ENCODE assay signal across 8 cellular contexts in the genomic region with DNA sequence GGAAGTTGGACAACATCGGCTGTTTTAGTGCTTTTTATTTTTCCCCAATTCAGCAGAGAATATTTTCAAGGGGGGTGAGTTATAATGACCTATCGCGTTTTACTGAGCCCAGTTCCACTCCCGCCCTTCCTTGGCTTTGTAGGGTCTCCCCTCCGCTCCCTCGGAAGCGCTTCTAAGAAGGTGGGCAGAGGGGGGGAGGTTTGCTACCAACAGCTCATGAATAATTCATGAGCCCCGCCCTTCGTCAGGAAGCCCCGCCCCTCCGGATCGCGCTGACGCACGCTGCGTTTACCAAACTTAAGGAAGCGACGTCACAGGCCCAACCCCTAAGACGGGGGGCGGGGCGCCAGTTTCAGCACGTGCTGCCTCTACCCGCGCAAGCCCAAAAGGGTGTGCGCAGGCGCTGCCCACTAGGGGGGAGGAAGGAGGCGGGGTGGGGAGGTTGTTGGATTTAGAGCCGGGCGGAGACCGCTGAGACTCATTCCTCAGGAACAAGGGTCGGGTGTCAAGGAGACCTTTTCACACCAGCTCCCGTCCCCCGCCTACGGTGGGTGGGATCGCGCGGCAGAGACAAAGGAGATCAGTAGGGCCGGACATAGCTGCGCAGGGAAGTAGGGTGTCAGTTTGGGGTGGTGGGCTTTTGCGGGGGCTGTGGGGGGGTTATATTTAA. TPM values are rescaled to one million over a fixed set of nuclear protein-coding genes. Genes with fewer than 3 reads are reported as not detected.
DNase-seq lines count a peak whose midpoint lies in the region; ATAC-seq and TF ChIP-seq lines count a peak whose summit lies in the region.

No MANE protein-coding gene starts in this region.

- POLR2A ChIA-PET in AG04449 (lab: Yijun Ruan, JAX) = interaction anchor here (0.5 to 2.9 kb wide), 16 partner anchors 11 to 907 kb away, joined by 3 to 19 read pairs (median 4); partner anchors contain the start of genes AGFG2, FBXO24, LRCH4 and MOSPD3

- peak overlapping the region; percentile 98 to 100 (median 99) for H3K27ac Mint-ChIP-seq in immature natural killer cell

- peaks cover 24 to 29% (median 25%) of the 10 kb centered on the region in 3 donors for H3K27me3 Mint-ChIP-seq in immature natural killer cell (ENCODE audit: low read depth in 3 of 3)

- H3K4me3 Mint-ChIP-seq in immature natural killer cell = peak overlapping the region; percentile 95 to 99 (median 96)

- no peaks in the 10 kb centered on the region for H3K9me3 Mint-ChIP-seq in immature natural killer cell

- 2% methylated on average over 40 of the region's 40 CpGs for WGBS in smooth muscle cell (ENCODE audit: low lambda C conversion rate)

- ATAC-seq in GM18909 (IDR thresholded peaks at IDR 0.05; ENCODE audit: poor library complexity, unreplicated experiment) (peak; percentile 48), HG03175 (IDR thresholded peaks at IDR 0.05; ENCODE audit: unreplicated experiment) (peak; percentile 57)

- no peak overlapping the region for H2AFZ ChIP-seq in smooth muscle cell (ENCODE audit: low read depth)

- peaks cover 2% of the 10 kb centered on the region for H3F3A ChIP-seq in smooth muscle cell (ENCODE audit: low read depth)

- H3K36me3 Mint-ChIP-seq in immature natural killer cell = peaks cover 0 to 9% (median 4%) of the 10 kb centered on the region in 3 donors

- H3K36me3 ChIP-seq in smooth muscle cell (ENCODE audit: low read depth) = no peaks in the 10 kb centered on the region

- CTCF ChIA-PET in AG04449 (lab: Yijun Ruan, JAX) = interaction anchor here (1.1 to 2.8 kb wide), 2 partner anchors 22 kb away, joined by 3 to 9 read pairs; no protein-coding TSS in a partner anchor

- peaks cover 17% of the 10 kb centered on the region for H4K20me1 ChIP-seq in smooth muscle cell (ENCODE audit: low read depth)

- no peaks in the 10 kb centered on the region for H3K27me3 ChIP-seq in smooth muscle cell (ENCODE audit: low read depth)

- H3K9me3 ChIP-seq in smooth muscle cell (replicated peaks; ENCODE audit: low read depth) = no peaks in the 10 kb centered on the region

- peak overlapping the region; percentile 98 for H3K9ac ChIP-seq in smooth muscle cell (ENCODE audit: low read depth)

- H3K4me3 ChIP-seq in AG04449 (ENCODE audit: low read depth, low read length) (peak overlapping the region; percentile 92), smooth muscle cell (peak overlapping the region; percentile 71)

- peaks cover 18% of the 10 kb centered on the region for H3K4me1 ChIP-seq in smooth muscle cell (ENCODE audit: low read depth)

- DNase-seq in AG04449 (ENCODE audit: low read depth, low spot score) = peak; percentile 98
- peak; percentile 99 for DNase-seq in NCI-H345 (lab: John Stamatoyannopoulos, UW)
- peak; percentile 100 for DNase-seq in activated CD4-positive, CD25-positive, alpha-beta regulatory T cell (lab: John Stamatoyannopoulos, UW)
- DNase-seq in central memory CD4-positive, alpha-beta T cell = peak; percentile 100
- DNase-seq in immature natural killer cell = peak; percentile 100
- peak; percentile 99 for DNase-seq in smooth muscle cell (lab: John Stamatoyannopoulos, UW; ENCODE audit: unreplicated experiment)

- H3K4me2 ChIP-seq in smooth muscle cell = peak overlapping the region; percentile 87

- TF ChIP-seq CTCF in AG04449 (IDR thresholded peaks at IDR 0.05; ENCODE audit: insufficient read depth, low read length, missing control alignments) (no peak), smooth muscle cell (IDR thresholded peaks at IDR 0.05; ENCODE audit: borderline replicate concordance, insufficient read depth, poor library complexity, severe bottlenecking) (no peak)

- H3K4me1 Mint-ChIP-seq in immature natural killer cell = peaks cover 60 to 64% of the 10 kb centered on the region in 2 donors

- peak overlapping the region; percentile 99 for H3K27ac ChIP-seq in smooth muscle cell (ENCODE audit: low read depth)

- peaks cover 27% of the 10 kb centered on the region for H3K79me2 ChIP-seq in smooth muscle cell (ENCODE audit: low read depth)

RNA-seq across cellular contexts. Expression of gene MEPCE, which starts 0.5 kb away (rescaled TPM):
- 10 to 100 TPM in 1 of 3 donors, 1 to 10 TPM in 2; 3.0 to 12.1 (median 8.3) TPM for polyA plus RNA-seq in immature natural killer cell
- 19.7 and 20.3 TPM in 2 replicates for total RNA-seq in smooth muscle cell
- 14.8 and 14.9 TPM in 2 replicates for polyA plus RNA-seq in smooth muscle cell

RNA-seq across cellular contexts. Expression of gene ZCWPW1, which starts 0.6 kb away (rescaled TPM):
- 1 to 10 TPM; 4.1 to 5.9 (median 5.7) TPM for polyA plus RNA-seq in immature natural killer cell
- total RNA-seq in smooth muscle cell = 0.27 and 5.3 TPM in 2 replicates
- polyA plus RNA-seq in smooth muscle cell = 3.8 and 3.9 TPM in 2 replicates

RNA-seq across cellular contexts. Expression of gene PPP1R35, which starts 7.2 kb away (rescaled TPM):
- polyA plus RNA-seq in immature natural killer cell = 10 to 100 TPM; 25.7 to 42.2 (median 41.8) TPM
- total RNA-seq in smooth muscle cell = 12.5 and 21.5 TPM in 2 replicates
- 41.6 and 46.0 TPM in 2 replicates for polyA plus RNA-seq in smooth muscle cell

RNA-seq across cellular contexts. Expression of gene SPACDR, which starts 35.0 kb away (rescaled TPM):
- polyA plus RNA-seq in immature natural killer cell (1 to 10 TPM in 1 of 3 donors, under 1 TPM in 1, not detected in 1; 0.43 to 2.2 TPM), smooth muscle cell (0.58 and 2.2 TPM in 2 replicates)
- not detected in 2 replicates for total RNA-seq in smooth muscle cell

RNA-seq across cellular contexts. Expression of gene TSC22D4, which starts 49.9 kb away (rescaled TPM):
- polyA plus RNA-seq in immature natural killer cell (10 to 100 TPM; 32.4 to 42.2 (median 35.3) TPM), smooth muscle cell (46.9 and 51.1 TPM in 2 replicates)
- total RNA-seq in smooth muscle cell = 14.5 and 20.0 TPM in 2 replicates

Comparison
In these comparisons a context has a peak if more than half of its experiments do, and no peak if none do; other contexts are left out.
1. Peak in every context shown above with its lines: DNase-seq, ATAC-seq, H3K4me3 ChIP-seq and H3K27ac ChIP-seq.